8 cellular contexts compared by ENCODE assay signal in the genomic region with DNA sequence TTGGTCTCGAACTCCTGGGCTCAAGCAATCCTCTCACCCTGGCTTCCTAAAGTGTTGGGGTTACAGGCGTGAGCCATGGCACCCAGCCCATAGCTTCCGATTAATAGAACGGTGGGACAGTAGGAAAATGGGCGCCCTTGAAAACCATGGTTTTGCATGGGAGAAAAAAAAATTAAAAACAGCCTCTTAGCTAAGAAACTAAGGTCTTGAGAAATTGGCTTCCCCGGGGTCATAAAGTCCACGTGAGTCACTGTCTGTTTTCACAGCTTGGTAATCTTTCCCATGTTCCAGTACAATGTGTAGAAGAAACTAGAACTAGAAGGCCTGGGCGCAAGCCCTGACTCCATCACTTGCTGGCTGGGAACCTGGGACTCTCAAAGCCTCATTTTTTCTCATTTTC. TPM values are rescaled to one million over a fixed set of nuclear protein-coding genes. Genes with fewer than 3 reads are reported as not detected.
A peak's percentile ranks its signal among the peaks of the same experiment; 100 is the strongest.
DNase-seq lines count a peak whose midpoint lies in the region; ATAC-seq and TF ChIP-seq lines count a peak whose summit lies in the region.

No MANE protein-coding gene starts in this region.

- H3K4me3 ChIP-seq in esophagus squamous epithelium = no peak overlapping the region

- peaks cover 34 to 87% (median 42%) of the 10 kb centered on the region in 3 donors for H3K4me1 ChIP-seq in esophagus squamous epithelium

- no peaks in the 10 kb centered on the region for H3K27me3 ChIP-seq in esophagus squamous epithelium

- peaks cover 0 to 6% (median 0%) of the 10 kb centered on the region in 3 donors for H3K9me3 ChIP-seq in esophagus squamous epithelium

- peak overlapping the region in 3 of 4 donors; percentile 47 to 74 (median 74) for H3K27ac ChIP-seq in esophagus squamous epithelium

- peak; percentile 65 for ATAC-seq in omental fat pad (ENCODE audit: low FRiP score)

- peaks cover 0 to 8% (median 0%) of the 10 kb centered on the region in 3 donors for H3K36me3 ChIP-seq in esophagus squamous epithelium

- DNase-seq in AG09319 (ENCODE audit: extremely low read depth, low read depth) (peak; percentile 63), NOMO-1 treated with DMSO at 0.1 percent for 48 hours (lab: John Stamatoyannopoulos, UW; ENCODE audit: unreplicated experiment) (peak; percentile 60), esophagus squamous epithelium (lab: John Stamatoyannopoulos, UW) (no peak), omental fat pad (ENCODE audit: low spot score) (no peak), 8988T (no peak), cerebellar cortex (ENCODE audit: low spot score) (no peak), NCI-H345 treated with DMSO at 0.1 percent for 48 hours (lab: John Stamatoyannopoulos, UW; ENCODE audit: unreplicated experiment) (no peak)
- DNase-seq in stimulated activated CD4-positive, alpha-beta T cell treated with anti-CD3 and anti-CD28 coated beads, Interleukin-15, amount 100 ng/mL, for 24 hours = no peak

- intact Hi-C loops in esophagus squamous epithelium (cut with DNase I) = no loop called here

- no peak for TF ChIP-seq POLR2A in esophagus squamous epithelium (IDR thresholded peaks at IDR 0.05)

- TF ChIP-seq CTCF in AG09319 (IDR thresholded peaks at IDR 0.05; ENCODE audit: low read depth, low read length) = no peak
- TF ChIP-seq CTCF in esophagus squamous epithelium (IDR thresholded peaks at IDR 0.05) = no peak
- TF ChIP-seq CTCF in omental fat pad (IDR thresholded peaks at IDR 0.05) = no peak

- WGBS in esophagus squamous epithelium, 2 donors = 71 to 76% methylated on average over 8 of the region's 8 CpGs

RNA-seq across cellular contexts. Expression of a gene that starts 20.7 kb away (rescaled TPM):
- total RNA-seq in esophagus squamous epithelium (10 to 100 TPM; 22.3 to 41.9 (median 33.5) TPM), omental fat pad (10 to 100 TPM; 16.6 to 29.4 (median 24.0) TPM)

Comparison
In these comparisons a context has a peak if more than half of its experiments do, and no peak if none do; other contexts are left out.
1. DNase-seq: peak in AG09319 (single experiment) and NOMO-1 treated with DMSO at 0.1 percent for 48 hours (single experiment); none in esophagus squamous epithelium (single experiment), omental fat pad (single experiment), 8988T (single experiment), stimulated activated CD4-positive, alpha-beta T cell treated with anti-CD3 and anti-CD28 coated beads, Interleukin-15, amount 100 ng/mL, for 24 hours (single experiment), cerebellar cortex (single experiment) and NCI-H345 treated with DMSO at 0.1 percent for 48 hours (single experiment).